Comparison of ENCODE assay signal across 8 cellular contexts in genomic region chrX:77894921-77895886, GRCh38. TPM values are rescaled to one million over a fixed set of nuclear protein-coding genes. Genes with fewer than 3 reads are reported as not detected.
DNase-seq lines count a peak whose midpoint lies in the region; ATAC-seq and TF ChIP-seq lines count a peak whose summit lies in the region.

Gene MAGT1, minus strand, starts transcription at chrX:77895435. Its CDS starts 25 bp downstream, at chrX:77895410.

- in situ Hi-C loops in ACHN (cut with HindIII; ENCODE audit: low pct_ligation_motif_present, low pct_unique_long_range_greater_than_20kb, low sequenced_read_pairs) (no loop called here), mammary epithelial cell (cut with MboI; ENCODE audit: low sequenced_read_pairs in 2 of 2) (no loop called here)

- 34% methylated on average over 40 of the region's 49 CpGs for WGBS in mammary epithelial cell (ENCODE audit: low coverage, missing lambda C conversion rate)

- no peaks in the 10 kb centered on the region for H3K4me1 ChIP-seq in mammary epithelial cell (ENCODE audit: insufficient read depth, low read length)
- H3K4me1 ChIP-seq in iPS-20b (ENCODE audit: insufficient read depth, low read length) = no peaks in the 10 kb centered on the region

- H3K27ac ChIP-seq in WERI-Rb-1 (peak within 1 kb of the TSS; percentile 84), mammary epithelial cell (ENCODE audit: insufficient read depth, low read depth, low read length) (peak within 1 kb of the TSS; percentile 96), iPS-20b (ENCODE audit: low read length) (peak within 1 kb of the TSS; percentile 56), skin epidermis (peak within 1 kb of the TSS in 20 of 21 experiments; percentile 60 to 92 (median 85))

- peak; percentile 90 for ATAC-seq in GM18873 (IDR thresholded peaks at IDR 0.05; ENCODE audit: low FRiP score, unreplicated experiment)
- ATAC-seq in HG03139 (IDR thresholded peaks at IDR 0.05; ENCODE audit: unreplicated experiment) = peak; percentile 91

- peak within 1 kb of the TSS; percentile 60 for H3K4me2 ChIP-seq in mammary epithelial cell (ENCODE audit: insufficient read depth, low read depth, low read length)

- no peaks in the 10 kb centered on the region for H4K20me1 ChIP-seq in mammary epithelial cell (ENCODE audit: insufficient read depth, low read length)

- intact Hi-C loops in mammary epithelial cell (cut with micrococcal nuclease) = loop anchor here (5.0 to 10.0 kb wide), 2 partner anchors 110 to 127 kb away; partner anchors contain the start of gene ATRX

- TF ChIP-seq CTCF in WERI-Rb-1 (IDR thresholded peaks at IDR 0.05; ENCODE audit: low read depth, low read length) = no peak
- TF ChIP-seq CTCF in mammary epithelial cell (conservative IDR thresholded peaks at IDR 0.05 in 1 of 2, IDR thresholded peaks at IDR 0.05 in 1 of 2; ENCODE audit: extremely low read depth in 1 of 2, insufficient read depth in 1 of 2, low read depth in 1 of 2, low read length in 2 of 2) = no peak

- DNase-seq in ACHN (peak; percentile 92), NCI-H2227 (lab: John Stamatoyannopoulos, UW; ENCODE audit: unreplicated experiment) (peak; percentile 99), WERI-Rb-1 (peak; percentile 92), mammary epithelial cell (peak; percentile 93)

- H3K9me3 ChIP-seq in WERI-Rb-1 (ENCODE audit: severe bottlenecking) (peaks cover 4% of the 10 kb centered on the region), mammary epithelial cell (replicated peaks; ENCODE audit: insufficient read depth, low read length) (peaks cover 3% of the 10 kb centered on the region), iPS-20b (ENCODE audit: insufficient read depth, low read depth, low read length) (no peaks in the 10 kb centered on the region)

- H3K27me3 ChIP-seq in WERI-Rb-1 (ENCODE audit: insufficient read depth, low read depth, severe bottlenecking) (peaks cover 8% of the 10 kb centered on the region), mammary epithelial cell (ENCODE audit: insufficient read depth, low read length) (no peaks in the 10 kb centered on the region), iPS-20b (ENCODE audit: insufficient read depth, low read length) (no peaks in the 10 kb centered on the region)

- H2AFZ ChIP-seq in mammary epithelial cell (ENCODE audit: low read depth, low read length) = peak within 1 kb of the TSS; percentile 63

- no peaks in the 10 kb centered on the region; the same call in 1 of the 2 replicates for H3K36me3 ChIP-seq in WERI-Rb-1
- H3K36me3 ChIP-seq in mammary epithelial cell (ENCODE audit: insufficient read depth, low read length) = no peaks in the 10 kb centered on the region
- H3K36me3 ChIP-seq in iPS-20b (ENCODE audit: insufficient read depth, low read depth, low read length) = no peaks in the 10 kb centered on the region

- CTCF ChIA-PET in mammary epithelial cell (lab: Charles Lee; ENCODE audit: low non-redundant PET) = no interaction called here

- H3K9ac ChIP-seq in mammary epithelial cell (ENCODE audit: insufficient read depth, low read length) (peak within 1 kb of the TSS; percentile 98), iPS-20b (ENCODE audit: low read depth, low read length) (peak within 1 kb of the TSS; percentile 91)

- H3K79me2 ChIP-seq in mammary epithelial cell (ENCODE audit: insufficient read depth, low read length) = peaks cover 54% of the 10 kb centered on the region

- dilution Hi-C loops in mammary epithelial cell (cut with HindIII; ENCODE audit: low sequenced_read_pairs) = no loop called here

- H3K4me3 ChIP-seq in WERI-Rb-1 (ENCODE audit: low read depth, low read length) (peak within 1 kb of the TSS; percentile 63), mammary epithelial cell (replicated peaks in 1 of 3; ENCODE audit: insufficient read depth in 1 of 3, low read depth in 2 of 3, low read length in 3 of 3) (peak within 1 kb of the TSS; percentile 57 to 89 (median 80)), iPS-20b (ENCODE audit: low read length) (peak within 1 kb of the TSS; percentile 91), skin epidermis (peak within 1 kb of the TSS; percentile 43 to 64 (median 55))

- TSS peak; percentile 64 for BruUV-seq in mammary epithelial cell (replicated peaks; lab: Mats Ljungman, UMichigan)

RNA-seq across cellular contexts. Expression of gene MAGT1, which starts in this region (rescaled TPM):
- total RNA-seq in mammary epithelial cell = 10 to 100 TPM; 52.2 to 68.5 TPM
- polyA plus RNA-seq in mammary epithelial cell = 54.2 TPM
- polyA minus RNA-seq in mammary epithelial cell = 90.9 TPM

Comparison
In these comparisons a context has a peak if more than half of its experiments do, and no peak if none do; other contexts are left out.
1. Peak in every context shown above with its lines: DNase-seq, ATAC-seq, H3K4me3 ChIP-seq and H3K27ac ChIP-seq.